In the genomic region with DNA sequence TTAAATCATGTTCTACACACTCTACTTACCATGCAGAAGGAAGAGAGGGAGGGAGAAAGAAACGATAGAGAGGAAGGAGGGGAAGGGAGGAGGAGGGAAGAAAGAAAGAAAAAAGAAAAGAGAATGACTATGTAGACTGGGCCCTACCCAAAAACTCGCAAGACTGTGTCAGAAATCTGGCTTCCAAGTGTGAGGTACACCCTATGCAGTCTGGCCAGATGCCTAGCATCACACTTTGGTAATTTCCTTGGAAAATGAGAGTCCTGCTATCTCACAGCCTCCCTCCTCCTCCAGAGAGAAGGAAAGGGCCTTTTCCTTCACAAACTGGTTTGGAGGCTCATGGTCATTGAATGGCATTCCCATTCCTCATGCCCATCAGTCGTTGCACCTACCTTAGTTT, we compare ENCODE assay signal across 29 cellular contexts.
"Had no signal": no experiment of that assay in that cellular context is flagged by ENCODE, and none has a peak within 500 bp of the region (broad histone marks: within the 10 kb centered on the region; RNA-seq: fewer than 3 reads in every experiment).

No MANE protein-coding gene starts in this region.

- H3K27ac Mint-ChIP-seq: dendritic cell treated with granulocyte-macrophage colony-stimulating factor and Interleukin-4, amounts not matched to agents 40 ng/mL and 50 ng/mL, for 4 days; endodermal cell; naive B cell; stimulated activated effector memory CD8-positive, alpha-beta T cell treated with anti-CD3 and anti-CD28 coated beads, Interleukin-12 subunit alpha, Interleukin-12 subunit beta, amount 100 ng/mL, for 72 hours; type B pancreatic cell had no signal

- H3K27me3 ChIP-seq: colonic mucosa, esophagus muscularis mucosa, hepatocyte, left lung, neutrophil, pancreas, stomach, testis, tibial artery had no signal

- H3K4me2 ChIP-seq: hepatocyte, smooth muscle cell had no signal

- H3K36me3 Mint-ChIP-seq: naive B cell; natural killer cell treated with Interleukin-12 subunit alpha and Interleukin-12 subunit beta and Interleukin-15 and Interleukin-18, amount 100 ng/mL, for 72 hours; type B pancreatic cell had no signal

- H3K4me3 Mint-ChIP-seq: central memory CD8-positive, alpha-beta T cell; dendritic cell treated with granulocyte-macrophage colony-stimulating factor and Interleukin-4, amounts not matched to agents 40 ng/mL and 50 ng/mL, for 4 days; endodermal cell; naive B cell; natural killer cell treated with Interleukin-12 subunit alpha and Interleukin-12 subunit beta and Interleukin-15 and Interleukin-18, amount 100 ng/mL, for 72 hours; neural crest cell; stimulated activated effector memory CD8-positive, alpha-beta T cell treated with anti-CD3 and anti-CD28 coated beads, Interleukin-12 subunit alpha, Interleukin-12 subunit beta, amount 100 ng/mL, for 72 hours; type B pancreatic cell had no signal

- H3K27me3 Mint-ChIP-seq: central memory CD8-positive, alpha-beta T cell; dendritic cell treated with granulocyte-macrophage colony-stimulating factor and Interleukin-4, amounts not matched to agents 40 ng/mL and 50 ng/mL, for 4 days; naive B cell; natural killer cell treated with Interleukin-12 subunit alpha and Interleukin-12 subunit beta and Interleukin-15 and Interleukin-18, amount 100 ng/mL, for 72 hours had no signal

- H3K4me1 Mint-ChIP-seq: endodermal cell, neural crest cell had no signal

- H3K4me3 ChIP-seq: colonic mucosa, esophagus muscularis mucosa, hepatocyte, left lung, lower lobe of right lung, mucosa of descending colon, pancreas, smooth muscle cell, stomach, testis, tibial artery had no signal

- H3K4me1 ChIP-seq: colonic mucosa, left lung, pancreas, testis had no signal

- DNase-seq: colonic mucosa; effector CD8-positive, alpha-beta T cell; endodermal cell; kidney; left lung; lower lobe of right lung; mucosa of descending colon; naive B cell; pancreas; retina; stimulated activated CD4-positive, alpha-beta T cell treated with anti-CD3 and anti-CD28 coated beads, Interleukin-12 subunit alpha, Interleukin-12 subunit beta, amount 100 ng/mL, for 4 hours; stimulated activated CD4-positive, alpha-beta T cell treated with anti-CD3 and anti-CD28 coated beads, Interleukin-1b, Interleukin-23, amount 100 ng/mL, for 48 hours; stimulated activated CD4-positive, alpha-beta T cell treated with anti-CD3 and anti-CD28 coated beads, Interleukin-4, amount 100 ng/mL, for 1 hour; stimulated activated naive CD4-positive, alpha-beta T cell treated with Interleukin-2 at 50 U/mL for 16 hours; stomach; testis; tibial artery had no signal

- ATAC-seq: lower lobe of right lung; mucosa of descending colon; natural killer cell treated with Interleukin-12 subunit alpha and Interleukin-12 subunit beta and Interleukin-15 and Interleukin-18, amount 100 ng/mL, for 72 hours; pancreas; sciatic nerve; stimulated activated effector memory CD8-positive, alpha-beta T cell treated with anti-CD3 and anti-CD28 coated beads, Interleukin-12 subunit alpha, Interleukin-12 subunit beta, amount 100 ng/mL, for 72 hours had no signal

- H2AFZ ChIP-seq: hepatocyte had no signal

- H3K36me3 ChIP-seq: colonic mucosa, esophagus muscularis mucosa, left lung, lower lobe of right lung, neutrophil, pancreas, stomach, tibial artery had no signal

- H3K9me3 ChIP-seq: colonic mucosa, esophagus muscularis mucosa, left lung, lower lobe of right lung, mucosa of descending colon, neutrophil, pancreas, stomach, testis, tibial artery had no signal

- H3K27ac ChIP-seq: colonic mucosa, epithelial cell of prostate, esophagus muscularis mucosa, hepatocyte, left lung, lower lobe of right lung, neutrophil, pancreas, stomach, testis, tibial artery had no signal

- H3K9me3 Mint-ChIP-seq: central memory CD8-positive, alpha-beta T cell; dendritic cell treated with granulocyte-macrophage colony-stimulating factor and Interleukin-4, amounts not matched to agents 40 ng/mL and 50 ng/mL, for 4 days; endodermal cell; natural killer cell treated with Interleukin-12 subunit alpha and Interleukin-12 subunit beta and Interleukin-15 and Interleukin-18, amount 100 ng/mL, for 72 hours; neural crest cell; stimulated activated effector memory CD8-positive, alpha-beta T cell treated with anti-CD3 and anti-CD28 coated beads, Interleukin-12 subunit alpha, Interleukin-12 subunit beta, amount 100 ng/mL, for 72 hours; type B pancreatic cell had no signal
